Comparison of ENCODE assay signal across 17 cellular contexts in genomic region chr1:164999135-164999534, GRCh38.
DNase-seq lines count a peak whose midpoint lies in the region; ATAC-seq and TF ChIP-seq lines count a peak whose summit lies in the region.
"Had no signal": no experiment of that assay in that cellular context is flagged by ENCODE, and none has a peak within 500 bp of the region (broad histone marks: within the 10 kb centered on the region; RNA-seq: fewer than 3 reads in every experiment).

No MANE protein-coding gene starts in this region.

- intact Hi-C loops in mammary epithelial cell (cut with micrococcal nuclease): no loop called here
- intact Hi-C loops in breast epithelium (cut with DNase I; ENCODE audit: low total_unique reads): no loop called here
- intact Hi-C loops in Caco-2 (cut with micrococcal nuclease; ENCODE audit: unreplicated experiment): no loop called here

- no peaks in the 10 kb centered on the region for H3K9me3 ChIP-seq in mammary epithelial cell (replicated peaks; ENCODE audit: insufficient read depth, low read length)
- no peaks in the 10 kb centered on the region for H3K9me3 ChIP-seq in breast epithelium
- no peaks in the 10 kb centered on the region for H3K9me3 ChIP-seq in Caco-2
- H3K9me3 ChIP-seq: BLaER1 treated with 17β-estradiol and CSF1 and Interleukin-3, amounts not matched to agents 10 nM and 100 nM had no signal

- no peaks in the 10 kb centered on the region for H3K27me3 ChIP-seq in mammary epithelial cell (ENCODE audit: insufficient read depth, low read length)
- no peaks in the 10 kb centered on the region for H3K27me3 ChIP-seq in breast epithelium
- H3K27me3 ChIP-seq in Caco-2 (replicated peaks; ENCODE audit: control insufficient read depth, insufficient read depth, low read length): no peaks in the 10 kb centered on the region
- H3K27me3 ChIP-seq: BLaER1 treated with 17β-estradiol and CSF1 and Interleukin-3, amounts not matched to agents 10 nM and 100 nM had no signal

- H3K4me1 ChIP-seq in mammary epithelial cell (ENCODE audit: insufficient read depth, low read length) (no peaks in the 10 kb centered on the region), breast epithelium (no peaks in the 10 kb centered on the region), Caco-2 (no peaks in the 10 kb centered on the region)
- H3K4me1 ChIP-seq: BLaER1 treated with 17β-estradiol and CSF1 and Interleukin-3, amounts not matched to agents 10 nM and 100 nM had no signal

- H3K9me3 Mint-ChIP-seq in Caco-2 (ENCODE audit: unreplicated experiment): no peaks in the 10 kb centered on the region
- H3K9me3 Mint-ChIP-seq in T-helper 2 cell treated with Interferon-gamma antibody and Interleukin-4, amounts not matched to agents 5 μg/mL and 100 μg/mL, for 36 hours: peaks cover 9% of the 10 kb centered on the region

- CTCF ChIA-PET in mammary epithelial cell (lab: Charles Lee; ENCODE audit: low non-redundant PET) (no interaction called here), Caco-2 (lab: Charles Lee) (no interaction called here)

- H3K27ac Mint-ChIP-seq in Caco-2 (ENCODE audit: unreplicated experiment): no peak overlapping the region
- no peak overlapping the region for H3K27ac Mint-ChIP-seq in T-helper 2 cell treated with Interferon-gamma antibody and Interleukin-4, amounts not matched to agents 5 μg/mL and 100 μg/mL, for 36 hours
- H3K27ac Mint-ChIP-seq: CD4-positive, CD25-positive, alpha-beta regulatory T cell; H9 had no signal

- no peak overlapping the region for H2AFZ ChIP-seq in mammary epithelial cell (ENCODE audit: low read depth, low read length)

- peak; percentile 6 for DNase-seq in mammary epithelial cell
- DNase-seq in breast epithelium (ENCODE audit: low spot score in 2 of 2): no peak
- DNase-seq in RKO (ENCODE audit: low spot score): peak; percentile 55
- DNase-seq in epithelial cell of esophagus (ENCODE audit: low read depth): peak; percentile 5
- DNase-seq in pons (ENCODE audit: low spot score): peak; percentile 23
- no peak for DNase-seq in Caco-2
- no peak for DNase-seq in T-helper 2 cell treated with Interferon-gamma antibody and Interleukin-4, amounts not matched to agents 5 μg/mL and 100 μg/mL, for 36 hours (ENCODE audit: low spot score)
- DNase-seq: 8988T; ACHN; CD4-positive, CD25-positive, alpha-beta regulatory T cell; DMS79; EL; GOT3; H9 had no signal

- no peak overlapping the region for H3K9ac ChIP-seq in mammary epithelial cell (ENCODE audit: insufficient read depth, low read length)
- H3K9ac ChIP-seq: BLaER1 treated with 17β-estradiol and CSF1 and Interleukin-3, amounts not matched to agents 10 nM and 100 nM had no signal

- H3K36me3 ChIP-seq in mammary epithelial cell (ENCODE audit: insufficient read depth, low read length) (no peaks in the 10 kb centered on the region), breast epithelium (no peaks in the 10 kb centered on the region), Caco-2 (ENCODE audit: control insufficient read depth, insufficient read depth, low read length) (no peaks in the 10 kb centered on the region)
- H3K36me3 ChIP-seq: BLaER1 treated with 17β-estradiol and CSF1 and Interleukin-3, amounts not matched to agents 10 nM and 100 nM had no signal

- H3K79me2 ChIP-seq in mammary epithelial cell (ENCODE audit: insufficient read depth, low read length): no peaks in the 10 kb centered on the region

- H3K4me3 ChIP-seq in mammary epithelial cell (replicated peaks in 1 of 3; ENCODE audit: insufficient read depth in 1 of 3, low read depth in 2 of 3, low read length in 3 of 3): no peak overlapping the region
- no peak overlapping the region for H3K4me3 ChIP-seq in breast epithelium
- no peak overlapping the region for H3K4me3 ChIP-seq in epithelial cell of esophagus (ENCODE audit: low read length)
- H3K4me3 ChIP-seq in Caco-2 (ENCODE audit: low read depth, low read length): no peak overlapping the region
- H3K4me3 ChIP-seq: BLaER1 treated with 17β-estradiol and CSF1 and Interleukin-3, amounts not matched to agents 10 nM and 100 nM; K562 had no signal

- H3K27me3 Mint-ChIP-seq in Caco-2 (ENCODE audit: insufficient read depth, unreplicated experiment): peaks cover 22% of the 10 kb centered on the region
- H3K27me3 Mint-ChIP-seq in T-helper 2 cell treated with Interferon-gamma antibody and Interleukin-4, amounts not matched to agents 5 μg/mL and 100 μg/mL, for 36 hours (ENCODE audit: low read depth): no peaks in the 10 kb centered on the region
- H3K27me3 Mint-ChIP-seq: CD4-positive, CD25-positive, alpha-beta regulatory T cell had no signal

- dilution Hi-C loops in mammary epithelial cell (cut with HindIII; ENCODE audit: low sequenced_read_pairs): no loop called here

- TF ChIP-seq CTCF in mammary epithelial cell (conservative IDR thresholded peaks at IDR 0.05 in 1 of 2, IDR thresholded peaks at IDR 0.05 in 1 of 2; ENCODE audit: extremely low read depth in 1 of 2, insufficient read depth in 1 of 2, low read depth in 1 of 2, low read length in 2 of 2): no peak
- TF ChIP-seq CTCF in breast epithelium (IDR thresholded peaks at IDR 0.05): no peak
- no peak for TF ChIP-seq CTCF in epithelial cell of esophagus (IDR thresholded peaks at IDR 0.05; ENCODE audit: insufficient read depth, low read depth, low read length, missing control alignments)
- TF ChIP-seq CTCF in Caco-2 (IDR thresholded peaks at IDR 0.05; ENCODE audit: insufficient read depth in 1 of 2, low read depth in 1 of 2, low read length in 1 of 2, severe bottlenecking in 1 of 2, unreplicated experiment in 1 of 2): no peak

- WGBS in mammary epithelial cell (ENCODE audit: low coverage, missing lambda C conversion rate): 53% methylated on average over 5 of the region's 5 CpGs

- H3K4me2 ChIP-seq in mammary epithelial cell (ENCODE audit: insufficient read depth, low read depth, low read length): no peak overlapping the region
- H3K4me2 ChIP-seq: BLaER1 treated with 17β-estradiol and CSF1 and Interleukin-3, amounts not matched to agents 10 nM and 100 nM had no signal

- ATAC-seq in GM21619 (IDR thresholded peaks at IDR 0.05; ENCODE audit: unreplicated experiment): no peak
- ATAC-seq: K562 had no signal

- BruUV-seq in mammary epithelial cell (replicated peaks; lab: Mats Ljungman, UMichigan): no TSS peak
- no TSS peak for BruUV-seq in Caco-2 (replicated peaks; lab: Mats Ljungman, UMichigan)

- TF ChIP-seq POLR2A in breast epithelium (IDR thresholded peaks at IDR 0.05): no peak

- H3K4me1 Mint-ChIP-seq in Caco-2 (ENCODE audit: low read depth, unreplicated experiment): no peaks in the 10 kb centered on the region
- no peaks in the 10 kb centered on the region for H3K4me1 Mint-ChIP-seq in T-helper 2 cell treated with Interferon-gamma antibody and Interleukin-4, amounts not matched to agents 5 μg/mL and 100 μg/mL, for 36 hours (ENCODE audit: low read depth)
- H3K4me1 Mint-ChIP-seq: CD4-positive, CD25-positive, alpha-beta regulatory T cell; H9 had no signal

- no peak overlapping the region for H3K4me3 Mint-ChIP-seq in Caco-2 (ENCODE audit: unreplicated experiment)
- H3K4me3 Mint-ChIP-seq in T-helper 2 cell treated with Interferon-gamma antibody and Interleukin-4, amounts not matched to agents 5 μg/mL and 100 μg/mL, for 36 hours: no peak overlapping the region
- H3K4me3 Mint-ChIP-seq: CD4-positive, CD25-positive, alpha-beta regulatory T cell; H9 had no signal

- no peaks in the 10 kb centered on the region for H3K36me3 Mint-ChIP-seq in Caco-2 (ENCODE audit: insufficient read depth, unreplicated experiment)
- no peaks in the 10 kb centered on the region for H3K36me3 Mint-ChIP-seq in T-helper 2 cell treated with Interferon-gamma antibody and Interleukin-4, amounts not matched to agents 5 μg/mL and 100 μg/mL, for 36 hours (ENCODE audit: low read depth)
- H3K36me3 Mint-ChIP-seq: CD4-positive, CD25-positive, alpha-beta regulatory T cell had no signal

- POLR2A ChIA-PET in Caco-2 (lab: Charles Lee): no interaction called here

- in situ Hi-C loops in mammary epithelial cell (cut with MboI; ENCODE audit: low sequenced_read_pairs in 2 of 2): no loop called here

- H4K20me1 ChIP-seq in mammary epithelial cell (ENCODE audit: insufficient read depth, low read length): no peaks in the 10 kb centered on the region
- H4K20me1 ChIP-seq: BLaER1 treated with 17β-estradiol and CSF1 and Interleukin-3, amounts not matched to agents 10 nM and 100 nM had no signal

- no peak overlapping the region for H3K27ac ChIP-seq in mammary epithelial cell (ENCODE audit: insufficient read depth, low read depth, low read length)
- no peak overlapping the region for H3K27ac ChIP-seq in breast epithelium
- H3K27ac ChIP-seq: BLaER1 treated with 17β-estradiol and CSF1 and Interleukin-3, amounts not matched to agents 10 nM and 100 nM had no signal

Comparison
In these comparisons a context has a peak if more than half of its experiments do, and no peak if none do; other contexts are left out.
1. DNase-seq: peak in mammary epithelial cell (single experiment), RKO (single experiment), epithelial cell of esophagus (single experiment) and pons (single experiment); none in breast epithelium (0 of 2), Caco-2 (0 of 2) and T-helper 2 cell treated with Interferon-gamma antibody and Interleukin-4, amounts not matched to agents 5 μg/mL and 100 μg/mL, for 36 hours (single experiment).